In the genomic region with DNA sequence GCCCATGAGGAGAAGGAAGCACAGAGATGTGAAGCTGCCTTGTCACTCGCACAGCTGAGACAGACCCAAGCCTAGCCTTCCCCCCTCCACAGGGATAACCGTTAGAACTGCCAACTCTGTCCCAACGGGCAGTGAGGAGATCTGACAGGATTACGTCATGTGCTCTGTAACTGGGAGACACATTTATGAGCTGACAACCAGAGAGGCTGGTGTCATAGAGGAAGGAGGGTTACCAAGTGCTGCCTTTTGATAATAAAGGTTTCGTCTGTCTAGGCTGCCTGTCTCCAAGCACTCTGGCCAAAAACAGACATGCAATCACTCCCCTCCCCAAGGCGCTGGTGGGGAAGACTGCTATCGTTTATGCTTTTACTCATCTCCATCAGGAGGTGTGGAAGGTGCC, we compare ENCODE assay signal across 15 cellular contexts.
DNase-seq lines count a peak whose midpoint lies in the region; ATAC-seq, FAIRE-seq and TF ChIP-seq lines count a peak whose summit lies in the region.
"Had no signal": no experiment of that assay in that cellular context is flagged by ENCODE, and none has a peak within 500 bp of the region (broad histone marks: within the 10 kb centered on the region; RNA-seq: fewer than 3 reads in every experiment).

No MANE protein-coding gene starts in this region.

- intact Hi-C loops in aorta (cut with DNase I), result loop anchor here in 1 of 2 donors (10.0 kb wide), 1 partner anchor 466 kb away; no protein-coding TSS in a partner anchor
- intact Hi-C loops in CD8-positive, alpha-beta T cell (cut with DNase I, micrococcal nuclease), result no loop called here

- H3K4me3 Mint-ChIP-seq in brain, result no peak overlapping the region
- H3K4me3 Mint-ChIP-seq in immature natural killer cell, result peak overlapping the region in 3 of 5 donors; percentile 25 to 59 (median 27)
- H3K4me3 Mint-ChIP-seq in CD8-positive, alpha-beta T cell, result no peak overlapping the region

- H3K79me2 ChIP-seq in SK-N-SH (ENCODE audit: insufficient read depth), result no peaks in the 10 kb centered on the region

- no peaks in the 10 kb centered on the region for H3K9me3 Mint-ChIP-seq in brain
- H3K9me3 Mint-ChIP-seq in immature natural killer cell, result no peaks in the 10 kb centered on the region
- no peaks in the 10 kb centered on the region for H3K9me3 Mint-ChIP-seq in CD8-positive, alpha-beta T cell

- H3K9ac ChIP-seq in SK-N-SH, result no peak overlapping the region

- TF ChIP-seq CTCF in SK-N-SH (IDR thresholded peaks at IDR 0.05) (no peak), brain (conservative IDR thresholded peaks at IDR 0.05) (no peak)
- TF ChIP-seq CTCF in CD8-positive, alpha-beta T cell (IDR thresholded peaks at IDR 0.05), result no peak

- TF ChIP-seq EP300 in SK-N-SH (IDR thresholded peaks at IDR 0.05; ENCODE audit: borderline replicate concordance in 1 of 2, low read depth in 1 of 2, low read length in 1 of 2), result no peak

- no peaks in the 10 kb centered on the region for H3K27me3 ChIP-seq in SK-N-SH (ENCODE audit: insufficient read depth)
- no peaks in the 10 kb centered on the region for H3K27me3 ChIP-seq in aorta (ENCODE audit: control insufficient read depth in 1 of 2, insufficient read depth in 2 of 2, low read length in 1 of 2)
- H3K27me3 ChIP-seq in CD8-positive, alpha-beta T cell (ENCODE audit: insufficient read depth, low read length), result no peaks in the 10 kb centered on the region
- H3K27me3 ChIP-seq: tibial artery had no signal

- H3K4me3 ChIP-seq in SK-N-SH (ENCODE audit: low read depth in 2 of 2, low read length in 1 of 2) (no peak overlapping the region), aorta (ENCODE audit: low read length in 2 of 2) (no peak overlapping the region)
- H3K4me3 ChIP-seq in CD8-positive, alpha-beta T cell (ENCODE audit: low read depth, low read length), result no peak overlapping the region
- H3K4me3 ChIP-seq: A549, lung, PC-9, tibial artery had no signal

- FAIRE-seq in GM19239 (lab: Jason Lieb, UNC), result no peak
- FAIRE-seq: A549 had no signal

- POLR2A ChIA-PET in SK-N-SH (lab: Yijun Ruan, JAX), result no interaction called here
- POLR2A ChIA-PET in CD8-positive, alpha-beta T cell (lab: Charles Lee), result interaction anchor here (1.2 kb wide), 1 partner anchor 159 kb away, joined by 3 read pairs; no protein-coding TSS in a partner anchor

- ATAC-seq in SK-N-SH treated with all-trans-retinoic acid at 6 μM for 48 hours (no peak; the same call in 1 of the 3 replicates), aorta (ENCODE audit: low FRiP score) (peak; percentile 54)
- no peak for ATAC-seq in CD8-positive, alpha-beta T cell

- H3K36me3 Mint-ChIP-seq in brain (no peaks in the 10 kb centered on the region), immature natural killer cell (peaks cover 0 to 6% (median 0%) of the 10 kb centered on the region in 3 donors)
- H3K36me3 Mint-ChIP-seq in CD8-positive, alpha-beta T cell, result no peaks in the 10 kb centered on the region

- H4K20me1 ChIP-seq in SK-N-SH (ENCODE audit: insufficient read depth), result 0 out of 2 replicates have a peak, but pooled peaks cover 7% of the 10 kb centered on the region

- H3F3A ChIP-seq in SK-N-SH (replicated peaks; ENCODE audit: insufficient read depth), result peaks cover 8% of the 10 kb centered on the region

- H3K27ac Mint-ChIP-seq in brain (peak overlapping the region in 3 of 5 experiments; percentile 55 to 66 (median 62)), immature natural killer cell (peak overlapping the region in 5 of 6 donors; percentile 16 to 81 (median 69))
- no peak overlapping the region for H3K27ac Mint-ChIP-seq in CD8-positive, alpha-beta T cell

- H3K9me3 ChIP-seq in SK-N-SH (no peaks in the 10 kb centered on the region), aorta (ENCODE audit: control insufficient read depth, low read length) (no peaks in the 10 kb centered on the region)
- no peaks in the 10 kb centered on the region for H3K9me3 ChIP-seq in CD8-positive, alpha-beta T cell (ENCODE audit: low read length)
- H3K9me3 ChIP-seq: A549, tibial artery had no signal

- TF ChIP-seq RAD21 in SK-N-SH (IDR thresholded peaks at IDR 0.05; ENCODE audit: low read length), result no peak

- WGBS in SK-N-SH (ENCODE audit: low lambda C conversion rate), result 52% methylated on average over 7 of the region's 7 CpGs
- 7 to 10% methylated on average over 7 of the region's 7 CpGs for WGBS in aorta, 2 donors

- no peaks in the 10 kb centered on the region for H3K9me2 ChIP-seq in SK-N-SH

- DNase-seq in SK-N-SH, result no peak
- DNase-seq in immature natural killer cell, result peak in 1 of 3 donors; percentile 31
- no peak for DNase-seq in aorta
- no peak for DNase-seq in CD8-positive, alpha-beta T cell
- no peak for DNase-seq in GM19239 (ENCODE audit: insufficient read length, low spot score)
- DNase-seq in activated T-cell treated with anti-CD3 and anti-CD28 coated beads for 4 hours, result no peak
- DNase-seq: activated CD4-positive, alpha-beta T cell treated with anti-CD3 and anti-CD28 coated beads, Interleukin-2, amount 50 U/mL, for 48 hours; activated effector memory CD4-positive, alpha-beta T cell treated with anti-CD3 and anti-CD28 coated beads, Interleukin-2, amount 50 U/mL, for 16 hours; NCI-H2171; PC-9; tibial artery had no signal

- H3K4me1 Mint-ChIP-seq in brain (peaks cover 46% of the 10 kb centered on the region), immature natural killer cell (peaks cover 26 to 34% of the 10 kb centered on the region in 2 donors)
- H3K4me1 Mint-ChIP-seq in CD8-positive, alpha-beta T cell (ENCODE audit: low read depth), result no peaks in the 10 kb centered on the region

- H2AFZ ChIP-seq in SK-N-SH (ENCODE audit: low read depth), result no peak overlapping the region
- H2AFZ ChIP-seq: PC-9 had no signal

- H3K4me2 ChIP-seq in SK-N-SH, result no peak overlapping the region
- H3K4me2 ChIP-seq: A549, PC-9 had no signal

- CTCF ChIA-PET in SK-N-SH (lab: Yijun Ruan, JAX), result interaction anchor here (0.6 to 3.1 kb wide), 12 partner anchors 9 to 169 kb away, joined by 3 to 9 read pairs (median 3); partner anchors contain the start of gene PLXNA4
- CTCF ChIA-PET in CD8-positive, alpha-beta T cell (lab: Charles Lee), result interaction anchor here (2.8 kb wide), 1 partner anchor 16 kb away, joined by 13 read pairs; no protein-coding TSS in a partner anchor

- H3K36me3 ChIP-seq in SK-N-SH (replicated peaks in 1 of 2; ENCODE audit: control insufficient read depth in 1 of 2, insufficient read depth in 2 of 2, low read length in 1 of 2) (no peaks in the 10 kb centered on the region), aorta (ENCODE audit: control insufficient read depth in 1 of 2, insufficient read depth in 2 of 2, low read length in 1 of 2) (no peaks in the 10 kb centered on the region)
- no peaks in the 10 kb centered on the region for H3K36me3 ChIP-seq in CD8-positive, alpha-beta T cell (ENCODE audit: insufficient read depth, low read length)
- H3K36me3 ChIP-seq: tibial artery had no signal

- no peak overlapping the region for H3K27ac ChIP-seq in SK-N-SH (ENCODE audit: low read depth in 2 of 2, low read length in 1 of 2)
- no peak overlapping the region for H3K27ac ChIP-seq in aorta (ENCODE audit: low read depth in 1 of 2, low read length in 2 of 2)
- no peak overlapping the region for H3K27ac ChIP-seq in CD8-positive, alpha-beta T cell (ENCODE audit: low read depth, low read length)
- H3K27ac ChIP-seq: A549, PC-9, tibial artery had no signal

- peaks cover 8 to 41% of the 10 kb centered on the region in 2 experiments; a peak in 3 of 4 replicates for H3K4me1 ChIP-seq in SK-N-SH (ENCODE audit: control insufficient read depth in 1 of 2, insufficient read depth in 2 of 2, low read depth in 1 of 2, low read length in 1 of 2)
- H3K4me1 ChIP-seq in aorta (ENCODE audit: control insufficient read depth in 1 of 2, insufficient read depth in 2 of 2, low read length in 2 of 2), result no peaks in the 10 kb centered on the region
- no peaks in the 10 kb centered on the region for H3K4me1 ChIP-seq in CD8-positive, alpha-beta T cell (ENCODE audit: insufficient read depth, low read length)
- H3K4me1 ChIP-seq: A549 had no signal

- H3K27me3 Mint-ChIP-seq in brain, result peaks cover 13% of the 10 kb centered on the region
- H3K27me3 Mint-ChIP-seq in immature natural killer cell (ENCODE audit: low read depth in 3 of 3), result peaks cover 2 to 10% (median 2%) of the 10 kb centered on the region in 3 donors
- no peaks in the 10 kb centered on the region for H3K27me3 Mint-ChIP-seq in CD8-positive, alpha-beta T cell (ENCODE audit: low read depth)

TF ChIP-seq in SK-N-SH treated with all-trans-retinoic acid at 6 μM for 48 hours, 23 proteins besides CTCF, POLR2A, EP300 and RAD21:
- TF ChIP-seq TCF4 (CRISPR knock-in tag; IDR thresholded peaks at IDR 0.05; ENCODE audit: borderline replicate concordance), result no peak
- TF ChIP-seq ISL1 (CRISPR knock-in tag; IDR thresholded peaks at IDR 0.05), result no peak
- TF ChIP-seq, protein P1, sequence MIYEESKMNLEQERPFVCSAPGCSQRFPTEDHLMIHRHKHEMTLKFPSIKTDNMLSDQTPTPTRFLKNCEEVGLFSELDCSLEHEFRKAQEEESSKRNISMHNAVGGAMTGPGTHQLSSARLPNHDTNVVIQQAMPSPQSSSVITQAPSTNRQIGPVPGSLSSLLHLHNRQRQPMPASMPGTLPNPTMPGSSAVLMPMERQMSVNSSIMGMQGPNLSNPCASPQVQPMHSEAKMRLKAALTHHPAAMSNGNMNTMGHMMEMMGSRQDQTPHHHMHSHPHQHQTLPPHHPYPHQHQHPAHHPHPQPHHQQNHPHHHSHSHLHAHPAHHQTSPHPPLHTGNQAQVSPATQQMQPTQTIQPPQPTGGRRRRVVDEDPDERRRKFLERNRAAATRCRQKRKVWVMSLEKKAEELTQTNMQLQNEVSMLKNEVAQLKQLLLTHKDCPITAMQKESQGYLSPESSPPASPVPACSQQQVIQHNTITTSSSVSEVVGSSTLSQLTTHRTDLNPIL (CRISPR knock-in tag; IDR thresholded peaks at IDR 0.05; ENCODE audit: low read depth), result peak; percentile 63; the same call in 1 of the 2 replicates
- peak; percentile 98 for TF ChIP-seq ZFP3 (CRISPR knock-in tag; IDR thresholded peaks at IDR 0.05)
- no peak for TF ChIP-seq GLIS3 (CRISPR knock-in tag; IDR thresholded peaks at IDR 0.05)
TF ChIP-seq in SK-N-SH treated with all-trans-retinoic acid at 6 μM for 48 hours: peak in this region for 2.

TF ChIP-seq in SK-N-SH, 30 proteins besides CTCF, POLR2A, EP300 and RAD21 (continues in another document):
- TF ChIP-seq FOXJ3 (CRISPR knock-in tag; IDR thresholded peaks at IDR 0.05) (no peak), EZH2phosphoT487 (IDR thresholded peaks at IDR 0.05; ENCODE audit: borderline replicate concordance, low read depth) (no peak), NFIC (IDR thresholded peaks at IDR 0.05; ENCODE audit: borderline replicate concordance) (no peak), TEAD4 (IDR thresholded peaks at IDR 0.05; ENCODE audit: borderline replicate concordance, insufficient read depth) (no peak), JUND (IDR thresholded peaks at IDR 0.05) (no peak), MEF2A (IDR thresholded peaks at IDR 0.05; ENCODE audit: borderline replicate concordance, low read depth) (no peak), RXRA (IDR thresholded peaks at IDR 0.05; ENCODE audit: borderline replicate concordance, low read depth) (no peak), NRF1 (IDR thresholded peaks at IDR 0.05; ENCODE audit: low read depth, low read length) (no peak), RCOR1 (IDR thresholded peaks at IDR 0.05; ENCODE audit: low read length) (no peak), GATA2 (CRISPR knock-in tag; IDR thresholded peaks at IDR 0.05) (no peak), RFX5 (IDR thresholded peaks at IDR 0.05; ENCODE audit: low read length) (no peak), TCF12 (IDR thresholded peaks at IDR 0.05) (no peak)

Comparison
In these comparisons a context has a peak if more than half of its experiments do, and no peak if none do; other contexts are left out.
1. H3K4me3 Mint-ChIP-seq: peak in immature natural killer cell (3 of 5); none in brain (0 of 5) and CD8-positive, alpha-beta T cell (single experiment).